Comparison of ENCODE assay signal across 25 cellular contexts in genomic region chr9:95465115-95465514, GRCh38. TPM values are rescaled to one million over a fixed set of nuclear protein-coding genes. Genes with fewer than 3 reads are reported as not detected.
DNase-seq lines count a peak whose midpoint lies in the region; ATAC-seq, FAIRE-seq and TF ChIP-seq lines count a peak whose summit lies in the region.
"Had no signal": no experiment of that assay in that cellular context is flagged by ENCODE, and none has a peak within 500 bp of the region (broad histone marks: within the 10 kb centered on the region; RNA-seq: fewer than 3 reads in every experiment).

No MANE protein-coding gene starts in this region.

- FAIRE-seq in GM19239 (lab: Jason Lieb, UNC) = no peak
- FAIRE-seq: A204.1, HepG2, K562, RCC 7860 had no signal

- H3K4me1 ChIP-seq in KMS-11 (ENCODE audit: low read depth, poor library complexity, severe bottlenecking) = peaks cover 49% of the 10 kb centered on the region

- intact Hi-C loops in dorsolateral prefrontal cortex (cut with DNase I) = no loop called here

- TF ChIP-seq CTCF in 22Rv1 (IDR thresholded peaks at IDR 0.05) (no peak), KMS-11 (conservative IDR thresholded peaks at IDR 0.05; ENCODE audit: low read depth, low read length) (no peak), dorsolateral prefrontal cortex (IDR thresholded peaks at IDR 0.05 in 54 of 56, conservative IDR thresholded peaks at IDR 0.05 in 2 of 56; ENCODE audit: low read depth in 1 of 56, partially characterized antibody in 56 of 56) (no peak)

- ATAC-seq in HG02588 (IDR thresholded peaks at IDR 0.05; ENCODE audit: unreplicated experiment) = no peak
- ATAC-seq: HepG2, K562 had no signal

- H3K27me3 ChIP-seq in KMS-11 (ENCODE audit: insufficient read depth, low read depth) = no peaks in the 10 kb centered on the region
- no peaks in the 10 kb centered on the region for H3K27me3 ChIP-seq in dorsolateral prefrontal cortex
- H3K27me3 ChIP-seq: SJSA1 had no signal

- H3K27ac ChIP-seq in 22Rv1 (0 out of 2 replicates have a peak overlapping the region, but pooled peaks have one; percentile 1), KMS-11 (peak overlapping the region; percentile 98; the same call in 1 of the 2 replicates), dorsolateral prefrontal cortex (peak overlapping the region in 45 of 59 donors; percentile 1 to 93 (median 54))
- H3K27ac ChIP-seq: GM23248, HL-60, SJSA1 had no signal

- H3K4me3 ChIP-seq in KMS-11 (IDR thresholded peaks at IDR 0.05; ENCODE audit: insufficient read depth, low read depth, low read length) (no peak overlapping the region), dorsolateral prefrontal cortex (peak overlapping the region in 2 of 59 donors; percentile 8 to 21)
- H3K4me3 ChIP-seq: GM23248, K562, SJSA1 had no signal

- no peaks in the 10 kb centered on the region for H3K79me2 ChIP-seq in KMS-11 (ENCODE audit: insufficient read depth, low read depth)

- no peaks in the 10 kb centered on the region for H3K36me3 ChIP-seq in KMS-11 (ENCODE audit: insufficient read depth)

- no peaks in the 10 kb centered on the region for H4K20me1 ChIP-seq in KMS-11 (ENCODE audit: insufficient read depth)

- peak overlapping the region; percentile 97 for H3K4me2 ChIP-seq in KMS-11

- no peak overlapping the region for H2AFZ ChIP-seq in KMS-11 (ENCODE audit: low read depth)
- H2AFZ ChIP-seq: GM23248 had no signal

- no peak for DNase-seq in dorsolateral prefrontal cortex
- peak; percentile 39 for DNase-seq in myocyte (ENCODE audit: low read depth)
- no peak for DNase-seq in inferior parietal cortex (ENCODE audit: extremely low spot score)
- no peak for DNase-seq in GM19239 (ENCODE audit: insufficient read length, low spot score)
- no peak for DNase-seq in C1 segment of cervical spinal cord (lab: John Stamatoyannopoulos, UW)
- DNase-seq: CD4-positive, alpha-beta T cell; COR-L47; DMS79; GM23248; H9; HFFc6; NCI-H1092 treated with DMSO at 0.1 percent for 48 hours; NCI-H1436 treated with DMSO at 0.1 percent for 48 hours; NCI-H1930; NCI-H2227 treated with DMSO at 0.1 percent for 48 hours; NCI-H510A had no signal

- no peak overlapping the region for H3K9ac ChIP-seq in KMS-11
- H3K9ac ChIP-seq: GM23248 had no signal

RNA-seq across cellular contexts. Expression of gene PTCH1, which starts 51.7 kb away (rescaled TPM):
- total RNA-seq in dorsolateral prefrontal cortex (100 to 1,000 TPM in 1 of 120 experiments, 10 to 100 TPM in 119; 17.9 to 104 (median 46.0) TPM), myocyte (1.7 and 3.9 TPM in 2 replicates)
- polyA plus RNA-seq in myocyte (2012) = 1.8 TPM

Comparison
In these comparisons a context has a peak if more than half of its experiments do, and no peak if none do; other contexts are left out.
1. H3K27ac ChIP-seq: peak in every context shown above with its lines; median percentile 98 in KMS-11; 54 in dorsolateral prefrontal cortex; 1 in 22Rv1.